Comparison of ENCODE assay signal across 8 cellular contexts in the genomic region with DNA sequence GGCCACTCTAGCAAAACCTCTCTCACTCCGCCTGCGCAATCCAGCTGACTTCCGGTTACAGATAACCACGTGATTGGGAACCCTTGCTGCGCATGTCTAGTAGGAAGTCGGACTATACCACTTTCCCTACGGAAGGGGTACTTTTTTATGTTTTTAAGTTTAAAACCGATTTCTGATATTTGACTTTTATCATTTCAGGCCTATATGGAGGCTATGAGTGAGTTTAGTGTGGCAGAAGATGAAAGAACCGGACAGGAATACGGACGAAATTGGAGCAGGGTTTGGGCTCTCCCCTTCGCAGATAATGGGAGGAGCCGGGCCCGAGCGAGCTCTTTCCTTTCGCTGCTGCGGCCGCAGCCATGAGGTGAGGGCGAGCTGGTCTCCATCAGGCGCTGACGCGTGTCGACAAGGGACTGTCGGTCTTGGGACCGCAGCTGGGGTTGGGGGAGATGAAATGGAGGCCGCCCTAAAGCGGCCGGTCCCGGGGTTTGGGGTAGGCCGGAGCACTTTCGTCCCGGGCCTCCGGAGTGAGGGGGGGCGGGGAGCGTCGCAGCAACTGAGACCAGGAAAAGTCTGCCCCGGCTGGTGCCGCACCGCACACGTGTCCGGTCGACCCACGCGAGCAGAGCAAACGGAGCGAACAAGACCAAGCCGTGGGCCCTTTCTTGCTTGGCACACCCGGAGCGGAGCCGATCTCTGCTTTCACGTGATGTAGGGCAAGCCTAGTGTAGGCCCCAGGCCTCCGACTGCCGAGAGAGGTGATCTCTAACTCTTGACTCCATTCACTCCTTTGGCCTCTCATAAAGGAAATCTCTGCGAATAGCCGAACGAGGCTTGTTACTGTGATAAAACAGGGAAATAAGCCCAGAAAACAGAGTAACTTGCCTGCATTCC. TPM values are rescaled to one million over a fixed set of nuclear protein-coding genes. Genes with fewer than 3 reads are reported as not detected.
A peak's percentile ranks its signal among the peaks of the same experiment; 100 is the strongest.
DNase-seq lines count a peak whose midpoint lies in the region; ATAC-seq, FAIRE-seq and TF ChIP-seq lines count a peak whose summit lies in the region.

Gene RPL19, plus strand, starts transcription at position 298 of the 894 bp plus-strand sequence. Its CDS starts 62 bp downstream, at position 360.

- TF ChIP-seq RAD21 in H1 (IDR thresholded peaks at IDR 0.05 in 1 of 2, conservative IDR thresholded peaks at IDR 0.05 in 1 of 2; ENCODE audit: low read depth in 2 of 2, low read length in 2 of 2), result no peak

- peaks cover 2% of the 10 kb centered on the region for H3K79me1 ChIP-seq in H1 (ENCODE audit: low read depth, low read length)

- TF ChIP-seq POLR2A in H1 (IDR thresholded peaks at IDR 0.05; ENCODE audit: control extremely low read depth in 1 of 2, low read depth in 2 of 2, low read length in 2 of 2), result peak; percentile 89 to 95

- peak within 1 kb of the TSS; percentile 97 for H2BK5ac ChIP-seq in H1 (ENCODE audit: low read depth, low read length)

- H3K18ac ChIP-seq in H1 (ENCODE audit: extremely low read depth, low read length), result peak within 1 kb of the TSS; percentile 55

- peaks cover 5 to 8% of the 10 kb centered on the region in 2 experiments for H4K20me1 ChIP-seq in H1 (replicated peaks in 1 of 2; ENCODE audit: control insufficient read depth in 1 of 2, insufficient read depth in 2 of 2, low read length in 2 of 2)

- H3K4me2 ChIP-seq in H1 (ENCODE audit: insufficient read depth in 1 of 2, low read depth in 2 of 2, low read length in 2 of 2), result peak within 1 kb of the TSS; percentile 87 to 92

- ATAC-seq in memory B cell (ENCODE audit: low read depth), result peak; percentile 76

- H3K4me1 Mint-ChIP-seq in CD8-positive, alpha-beta memory T cell, result peaks cover 47 to 71% (median 58%) of the 10 kb centered on the region in 3 donors
- peaks cover 31% of the 10 kb centered on the region for H3K4me1 Mint-ChIP-seq in memory B cell

- CTCF ChIA-PET in CD8-positive, alpha-beta memory T cell (lab: Charles Lee), result interaction anchor here (0.8 to 3.0 kb wide), 10 partner anchors 9 to 262 kb away, joined by 3 to 23 read pairs (median 4); no protein-coding TSS in a partner anchor
- CTCF ChIA-PET in H1 (lab: Charles Lee; ENCODE audit: partially characterized antibody), result interaction anchor here (0.6 to 4.1 kb wide), 14 partner anchors 8 to 438 kb away, joined by 3 to 19 read pairs (median 4); no protein-coding TSS in a partner anchor

- peaks cover 0 to 4% of the 10 kb centered on the region in 2 donors for H3K27me3 Mint-ChIP-seq in CD8-positive, alpha-beta memory T cell
- no peaks in the 10 kb centered on the region for H3K27me3 Mint-ChIP-seq in memory B cell

- H3K9ac ChIP-seq in H1 (replicated peaks in 1 of 4; ENCODE audit: extremely low read depth in 1 of 4, low read depth in 3 of 4, low read length in 3 of 4), result peak within 1 kb of the TSS; percentile 93 to 98 (median 98)

- TF ChIP-seq CTCF in GM20000 (IDR thresholded peaks at IDR 0.05; ENCODE audit: extremely low read depth, missing control alignments), result no peak
- no peak for TF ChIP-seq CTCF in H1 (IDR thresholded peaks at IDR 0.05; ENCODE audit: control extremely low read depth in 1 of 3, insufficient read depth in 1 of 3, low read depth in 1 of 3, low read length in 3 of 3)

- H3K9me3 ChIP-seq in CD8-positive, alpha-beta memory T cell (ENCODE audit: low read length), result no peaks in the 10 kb centered on the region
- H3K9me3 ChIP-seq in H1 (ENCODE audit: insufficient read depth in 2 of 2, low read depth in 1 of 2, low read length in 1 of 2), result no peaks in the 10 kb centered on the region

- peak within 1 kb of the TSS; percentile 99 for H4K5ac ChIP-seq in H1 (ENCODE audit: insufficient read length, low read depth, low read length)

- H3K23me2 ChIP-seq in H1 (ENCODE audit: low read depth, low read length), result peaks cover 11% of the 10 kb centered on the region

- peak within 1 kb of the TSS; percentile 97 to 100 (median 100) for H3K27ac Mint-ChIP-seq in CD8-positive, alpha-beta memory T cell
- H3K27ac Mint-ChIP-seq in memory B cell, result peak within 1 kb of the TSS; percentile 99

- DNase-seq in CD8-positive, alpha-beta memory T cell, result peak; percentile 81 to 94 (median 90)
- DNase-seq in GM20000 (ENCODE audit: low spot score) (peak; percentile 96), HUDEP-2 (lab: John Stamatoyannopoulos, UW; ENCODE audit: unreplicated experiment in 76 of 76) (peak in 75 of 76 experiments; percentile 16 to 91 (median 81)), NOMO-1 treated with dmso at 0.1 percent for 144 hours (lab: John Stamatoyannopoulos, UW; ENCODE audit: unreplicated experiment) (peak; percentile 93), H1 (ENCODE audit: low read depth in 1 of 2, low spot score in 2 of 2) (peak; percentile 61 to 83), memory B cell (ENCODE audit: low spot score in 2 of 2) (peak; percentile 80 to 84)
- DNase-seq in activated CD8-positive, alpha-beta memory T cell treated with anti-CD3 and anti-CD28 coated beads for 4 hours (ENCODE audit: low read depth in 2 of 2), result peak; percentile 78 to 86
- DNase-seq in stimulated activated CD8-positive, alpha-beta memory T cell treated with anti-CD3 and anti-CD28 coated beads, Interleukin-12 subunit alpha, Interleukin-12 subunit beta, amount 100 ng/mL, for 1 hour (ENCODE audit: low read depth), result peak; percentile 80

- peak within 1 kb of the TSS; percentile 98 for H2AFZ ChIP-seq in H1 (ENCODE audit: low read length)

- H3K36me3 ChIP-seq in CD8-positive, alpha-beta memory T cell (ENCODE audit: insufficient read depth, low read length), result peaks cover 32% of the 10 kb centered on the region
- peaks cover 30 to 44% (median 38%) of the 10 kb centered on the region in 4 experiments for H3K36me3 ChIP-seq in H1 (ENCODE audit: control insufficient read depth in 2 of 4, insufficient read depth in 4 of 4, low read length in 3 of 4)

- no peak within 1 kb of the TSS for H3K23ac ChIP-seq in H1 (ENCODE audit: insufficient read length)

- H4K91ac ChIP-seq in H1 (replicated peaks; ENCODE audit: insufficient read length, low read length), result peak within 1 kb of the TSS; percentile 83

- H3K4ac ChIP-seq in H1 (replicated peaks; ENCODE audit: insufficient read length, low read depth, low read length), result peak within 1 kb of the TSS; percentile 63

- TF ChIP-seq EP300 in H1 (IDR thresholded peaks at IDR 0.05; ENCODE audit: borderline replicate concordance in 1 of 2, low read depth in 2 of 2, low read length in 2 of 2), result peak in 1 of 2 experiments; percentile 100; a peak in 2 of 3 replicates

- H4K8ac ChIP-seq in H1 (ENCODE audit: extremely low read depth, insufficient read depth, low read length), result peak within 1 kb of the TSS; percentile 97; the same call in 1 of the 2 replicates

- WGBS in H1 (ENCODE audit: extremely low coverage in 1 of 2, insufficient coverage in 1 of 2, insufficient read length in 1 of 2, insufficient replicate concordance in 2 of 2, low coverage in 1 of 2, low lambda C conversion rate in 2 of 2, missing lambda C conversion rate in 1 of 2), 2 experiments, result 0% methylated on average over 50 of the region's 56 CpGs; no CpG with 5 or more reads in 1 of the 2 experiments

- peaks cover 11 to 52% (median 14%) of the 10 kb centered on the region in 3 donors for H3K36me3 Mint-ChIP-seq in CD8-positive, alpha-beta memory T cell
- peaks cover 26% of the 10 kb centered on the region for H3K36me3 Mint-ChIP-seq in memory B cell

- no peaks in the 10 kb centered on the region for H3K27me3 ChIP-seq in CD8-positive, alpha-beta memory T cell (ENCODE audit: insufficient read depth, low read length, poor library complexity, severe bottlenecking)
- H3K27me3 ChIP-seq in H1 (replicated peaks in 1 of 4; ENCODE audit: control insufficient read depth in 3 of 4, extremely low read depth in 1 of 4, insufficient read depth in 3 of 4, low read length in 3 of 4), result no peaks in the 10 kb centered on the region

- H3K56ac ChIP-seq in H1 (replicated peaks; ENCODE audit: insufficient read length, low read depth, low read length), result peak within 1 kb of the TSS; percentile 88

- POLR2A ChIA-PET in CD8-positive, alpha-beta memory T cell (lab: Charles Lee), result interaction anchor here (0.6 to 1.4 kb wide), 19 partner anchors 9 to 907 kb away, joined by 3 to 12 read pairs (median 5); partner anchors contain the start of genes LASP1 and PLXDC1
- POLR2A ChIA-PET in H1 (lab: Charles Lee; ENCODE audit: partially characterized antibody), result interaction anchor here (0.7 to 5.0 kb wide), 34 partner anchors 8 to 449 kb away, joined by 3 to 49 read pairs (median 6); partner anchors contain the start of genes ARL5C, CDK12, FBXL20 and MED1

- H3K79me2 ChIP-seq in H1 (ENCODE audit: control insufficient read depth in 1 of 2, insufficient read depth in 2 of 2, low read length in 2 of 2), result peaks cover 7 to 39% of the 10 kb centered on the region in 2 experiments

- H2BK120ac ChIP-seq in H1 (replicated peaks; ENCODE audit: low read depth, low read length), result no peak within 1 kb of the TSS

- no peak within 1 kb of the TSS for H2BK15ac ChIP-seq in H1 (ENCODE audit: low read length)

- H2BK20ac ChIP-seq in H1 (ENCODE audit: low read length), result no peak within 1 kb of the TSS

- H2AK5ac ChIP-seq in H1 (ENCODE audit: low read depth, low read length), result peak within 1 kb of the TSS; percentile 68; the same call in 1 of the 2 replicates

- H2BK12ac ChIP-seq in H1 (ENCODE audit: low read depth, low read length), result peak within 1 kb of the TSS; percentile 52; the same call in 1 of the 2 replicates

- H3K9me3 Mint-ChIP-seq in CD8-positive, alpha-beta memory T cell, result peaks cover 0 to 2% (median 0%) of the 10 kb centered on the region in 5 donors
- H3K9me3 Mint-ChIP-seq in memory B cell, result no peaks in the 10 kb centered on the region

- H3K4me1 ChIP-seq in CD8-positive, alpha-beta memory T cell (ENCODE audit: insufficient read depth, low read length), result peaks cover 54% of the 10 kb centered on the region
- peaks cover 4 to 21% (median 17%) of the 10 kb centered on the region in 4 experiments for H3K4me1 ChIP-seq in H1 (replicated peaks in 1 of 4; ENCODE audit: control insufficient read depth in 3 of 4, insufficient read depth in 4 of 4, low read length in 3 of 4)

- H3K27ac ChIP-seq in CD8-positive, alpha-beta memory T cell (ENCODE audit: low read depth, low read length), result peak within 1 kb of the TSS; percentile 99
- H3K27ac ChIP-seq in H1 (ENCODE audit: low read depth, low read length), result peak within 1 kb of the TSS; percentile 99

- no peak within 1 kb of the TSS for H3K14ac ChIP-seq in H1 (ENCODE audit: insufficient read length)

- peak; percentile 86 for FAIRE-seq in H1 (lab: Jason Lieb, UNC)

- H3K4me3 ChIP-seq in CD8-positive, alpha-beta memory T cell (ENCODE audit: low read length), result peak within 1 kb of the TSS; percentile 94
- H3K4me3 ChIP-seq in H1 (ENCODE audit: extremely low read depth in 1 of 4, insufficient read depth in 2 of 4, low read depth in 3 of 4, low read length in 4 of 4), result peak within 1 kb of the TSS; percentile 85 to 96 (median 92)

- H3K4me3 Mint-ChIP-seq in CD8-positive, alpha-beta memory T cell, result peak within 1 kb of the TSS; percentile 92 to 99 (median 94)
- H3K4me3 Mint-ChIP-seq in memory B cell, result peak within 1 kb of the TSS; percentile 97

RNA-seq across cellular contexts. Expression of gene RPL19, which starts in this region (rescaled TPM):
- total RNA-seq in CD8-positive, alpha-beta memory T cell, result 1,000 to 10,000 TPM; 3,043 to 3,093 TPM
- polyA plus RNA-seq in CD8-positive, alpha-beta memory T cell, result 2,939 TPM
- total RNA-seq in H1 (2021; fragmentation: NEBNext Ultra II Directional; extraction: Animal tissue kit (Norgen Biotek cat#: 25700)), result 2,182 and 2,219 TPM in 2 replicates
- 1,992 and 2,108 TPM in 2 replicates for polyA plus RNA-seq in H1 (2011; rRNA removed)
- polyA plus RNA-seq in H1 (2011; cell fraction: cytosol; rRNA removed), result 3,481 TPM
- 2,043 TPM for polyA plus RNA-seq in H1 (2011; cell fraction: nucleus; rRNA removed)
- 1,394 to 2,903 TPM (median 2,742 TPM) in 4 replicates for polyA plus RNA-seq in H1 (2012, experiment 1 of 2)
- 1,232 TPM for polyA plus RNA-seq in H1 (2012, experiment 2 of 2)
- 2,492 TPM for polyA plus RNA-seq in H1 (2013, experiment 1 of 2)
- polyA plus RNA-seq in H1 (2013, experiment 2 of 2), result 2,408 TPM
- polyA minus RNA-seq in H1 (2011; rRNA and poly(A)+ RNA removed), result 605 and 718 TPM in 2 replicates
- 697 TPM for polyA minus RNA-seq in H1 (2011; cell fraction: cytosol; rRNA and poly(A)+ RNA removed)
- 464 TPM for polyA minus RNA-seq in H1 (2011; cell fraction: nucleus; rRNA and poly(A)+ RNA removed)

Comparison
In these comparisons a context has a peak if more than half of its experiments do, and no peak if none do; other contexts are left out.
1. Peak in every context shown above with its lines: DNase-seq, ATAC-seq, H3K4me3 ChIP-seq and H3K27ac ChIP-seq.